9 cellular contexts compared by ENCODE assay signal in the genomic region with DNA sequence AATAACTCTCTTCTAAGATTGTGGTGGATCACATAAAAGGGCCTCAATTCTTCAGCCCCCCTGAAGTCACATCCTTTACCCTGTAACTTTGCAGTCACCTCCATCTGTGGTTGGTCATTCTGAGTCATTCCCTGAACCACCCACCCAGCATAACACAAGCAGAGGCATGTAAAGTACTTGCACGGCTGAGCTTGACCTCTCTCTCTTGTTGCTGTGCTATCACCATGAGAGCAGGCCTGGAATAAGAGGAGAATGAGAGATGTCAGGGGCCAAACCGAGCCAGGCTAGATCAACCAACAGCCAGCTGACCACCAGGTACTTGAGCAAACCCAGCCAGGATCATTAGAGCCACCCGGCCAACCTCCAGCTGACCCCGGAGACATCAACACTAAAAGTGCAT. TPM values are rescaled to one million over a fixed set of nuclear protein-coding genes. Genes with fewer than 3 reads are reported as not detected.
DNase-seq lines count a peak whose midpoint lies in the region; ATAC-seq and TF ChIP-seq lines count a peak whose summit lies in the region.
"Had no signal": no experiment of that assay in that cellular context is flagged by ENCODE, and none has a peak within 500 bp of the region (broad histone marks: within the 10 kb centered on the region; RNA-seq: fewer than 3 reads in every experiment).

No MANE protein-coding gene starts in this region.

- H3K9me3 ChIP-seq in body of pancreas, result no peaks in the 10 kb centered on the region
- H3K9me3 ChIP-seq: upper lobe of right lung had no signal

- peaks cover 51% of the 10 kb centered on the region for H3K4me1 Mint-ChIP-seq in activated CD8-positive, alpha-beta memory T cell treated with anti-CD3 and anti-CD28 coated beads, Interleukin-2, amount 10 ng/mL, durations not matched to agents 7 days and 5 days
- H3K4me1 Mint-ChIP-seq in activated T-helper 17 cell treated with anti-CD3 and anti-CD28 coated beads, Interleukin-2, amount 50 U/mL, for 72 hours, result peaks cover 14% of the 10 kb centered on the region
- peaks cover 37% of the 10 kb centered on the region for H3K4me1 Mint-ChIP-seq in stimulated activated naive CD8-positive, alpha-beta T cell treated with anti-CD3 and anti-CD28 coated beads, Interleukin-15, amount 100 ng/mL, for 72 hours

- H3K27me3 ChIP-seq in body of pancreas, result no peaks in the 10 kb centered on the region
- H3K27me3 ChIP-seq: upper lobe of right lung had no signal

- H3K4me3 Mint-ChIP-seq in activated CD8-positive, alpha-beta memory T cell treated with anti-CD3 and anti-CD28 coated beads, Interleukin-2, amount 10 ng/mL, durations not matched to agents 7 days and 5 days, result no peak overlapping the region
- no peak overlapping the region for H3K4me3 Mint-ChIP-seq in activated T-helper 17 cell treated with anti-CD3 and anti-CD28 coated beads, Interleukin-2, amount 50 U/mL, for 72 hours
- H3K4me3 Mint-ChIP-seq in stimulated activated naive CD8-positive, alpha-beta T cell treated with anti-CD3 and anti-CD28 coated beads, Interleukin-15, amount 100 ng/mL, for 72 hours, result no peak overlapping the region

- WGBS in body of pancreas, 2 donors, result 78 to 83% methylated on average over 4 of the region's 4 CpGs

- DNase-seq in activated CD8-positive, alpha-beta memory T cell treated with anti-CD3 and anti-CD28 coated beads, Interleukin-2, amount 10 ng/mL, durations not matched to agents 7 days and 5 days, result peak; percentile 69
- no peak for DNase-seq in activated CD8-positive, alpha-beta memory T cell treated with anti-CD3 and anti-CD28 coated beads for 24 hours
- DNase-seq in stimulated activated naive CD8-positive, alpha-beta T cell treated with anti-CD3 and anti-CD28 coated beads, Interleukin-15, amount 100 ng/mL, for 72 hours, result no peak
- DNase-seq in body of pancreas (no peak), NCI-H2107 (lab: John Stamatoyannopoulos, UW) (no peak)
- DNase-seq: upper lobe of right lung had no signal

- ATAC-seq in activated CD8-positive, alpha-beta memory T cell treated with anti-CD3 and anti-CD28 coated beads, Interleukin-2, amount 10 ng/mL, durations not matched to agents 7 days and 5 days, result peak; percentile 59
- ATAC-seq in HG03060 (IDR thresholded peaks at IDR 0.05; ENCODE audit: low read depth, unreplicated experiment) (peak; percentile 49), body of pancreas (no peak), GM21528 (IDR thresholded peaks at IDR 0.05; ENCODE audit: low FRiP score, unreplicated experiment) (no peak)
- peak; percentile 33 for ATAC-seq in activated T-helper 17 cell treated with anti-CD3 and anti-CD28 coated beads, Interleukin-2, amount 50 U/mL, for 72 hours (replicated peaks)
- ATAC-seq in stimulated activated naive CD8-positive, alpha-beta T cell treated with anti-CD3 and anti-CD28 coated beads, Interleukin-15, amount 100 ng/mL, for 72 hours, result peak; percentile 53
- ATAC-seq: upper lobe of right lung had no signal

- TF ChIP-seq POLR2A in body of pancreas (IDR thresholded peaks at IDR 0.05), result no peak

- H3K36me3 Mint-ChIP-seq in activated CD8-positive, alpha-beta memory T cell treated with anti-CD3 and anti-CD28 coated beads, Interleukin-2, amount 10 ng/mL, durations not matched to agents 7 days and 5 days, result no peaks in the 10 kb centered on the region
- H3K36me3 Mint-ChIP-seq in activated T-helper 17 cell treated with anti-CD3 and anti-CD28 coated beads, Interleukin-2, amount 50 U/mL, for 72 hours (ENCODE audit: low read depth), result no peaks in the 10 kb centered on the region

- no peak for TF ChIP-seq CTCF in body of pancreas (IDR thresholded peaks at IDR 0.05)

- no peaks in the 10 kb centered on the region for H3K9me3 Mint-ChIP-seq in activated CD8-positive, alpha-beta memory T cell treated with anti-CD3 and anti-CD28 coated beads, Interleukin-2, amount 10 ng/mL, durations not matched to agents 7 days and 5 days (ENCODE audit: low read depth)
- no peaks in the 10 kb centered on the region for H3K9me3 Mint-ChIP-seq in activated T-helper 17 cell treated with anti-CD3 and anti-CD28 coated beads, Interleukin-2, amount 50 U/mL, for 72 hours
- no peaks in the 10 kb centered on the region for H3K9me3 Mint-ChIP-seq in stimulated activated naive CD8-positive, alpha-beta T cell treated with anti-CD3 and anti-CD28 coated beads, Interleukin-15, amount 100 ng/mL, for 72 hours

- H3K4me3 ChIP-seq in body of pancreas, result no peak overlapping the region
- H3K4me3 ChIP-seq: upper lobe of right lung had no signal

- CTCF ChIA-PET in activated CD8-positive, alpha-beta memory T cell treated with anti-CD3 and anti-CD28 coated beads, Interleukin-2, amount 10 ng/mL, durations not matched to agents 7 days and 5 days (lab: Charles Lee), result interaction anchor here (1.4 to 2.5 kb wide), 2 partner anchors 13 to 270 kb away, joined by 4 to 19 read pairs; a partner anchor contains a TSS

- H3K27ac Mint-ChIP-seq in activated CD8-positive, alpha-beta memory T cell treated with anti-CD3 and anti-CD28 coated beads, Interleukin-2, amount 10 ng/mL, durations not matched to agents 7 days and 5 days, result peak overlapping the region; percentile 69
- H3K27ac Mint-ChIP-seq in activated T-helper 17 cell treated with anti-CD3 and anti-CD28 coated beads, Interleukin-2, amount 50 U/mL, for 72 hours, result no peak overlapping the region
- no peak overlapping the region for H3K27ac Mint-ChIP-seq in stimulated activated naive CD8-positive, alpha-beta T cell treated with anti-CD3 and anti-CD28 coated beads, Interleukin-15, amount 100 ng/mL, for 72 hours

- no peak overlapping the region for H3K27ac ChIP-seq in body of pancreas
- H3K27ac ChIP-seq: upper lobe of right lung had no signal

- H3K4me1 ChIP-seq in body of pancreas, result peaks cover 4% of the 10 kb centered on the region
- H3K4me1 ChIP-seq: upper lobe of right lung had no signal

- peaks cover 9% of the 10 kb centered on the region for H3K27me3 Mint-ChIP-seq in activated CD8-positive, alpha-beta memory T cell treated with anti-CD3 and anti-CD28 coated beads, Interleukin-2, amount 10 ng/mL, durations not matched to agents 7 days and 5 days
- peaks cover 4% of the 10 kb centered on the region for H3K27me3 Mint-ChIP-seq in activated T-helper 17 cell treated with anti-CD3 and anti-CD28 coated beads, Interleukin-2, amount 50 U/mL, for 72 hours
- H3K27me3 Mint-ChIP-seq in stimulated activated naive CD8-positive, alpha-beta T cell treated with anti-CD3 and anti-CD28 coated beads, Interleukin-15, amount 100 ng/mL, for 72 hours, result no peaks in the 10 kb centered on the region

- H3K36me3 ChIP-seq in body of pancreas (replicated peaks in 1 of 2; ENCODE audit: insufficient read depth in 1 of 2, low read depth in 2 of 2), result no peaks in the 10 kb centered on the region
- H3K36me3 ChIP-seq: upper lobe of right lung had no signal

- intact Hi-C loops in body of pancreas (cut with DNase I), result no loop called here

RNA-seq across cellular contexts. Expression of a gene that starts 13.5 kb away (rescaled TPM):
- 10 to 100 TPM; 84.9 to 86.1 TPM for total RNA-seq in activated CD8-positive, alpha-beta memory T cell treated with anti-CD3 and anti-CD28 coated beads, Interleukin-2, amount 10 ng/mL, durations not matched to agents 7 days and 5 days
- total RNA-seq in activated T-helper 17 cell treated with anti-CD3 and anti-CD28 coated beads, Interleukin-2, amount 50 U/mL, for 72 hours, result 10 to 100 TPM; 47.6 to 71.7 TPM
- 10 to 100 TPM in 1 of 2 donors, 1 to 10 TPM in 1; 8.6 to 18.7 TPM for total RNA-seq in body of pancreas

Comparison
In these comparisons a context has a peak if more than half of its experiments do, and no peak if none do; other contexts are left out.
1. ATAC-seq: peak in activated CD8-positive, alpha-beta memory T cell treated with anti-CD3 and anti-CD28 coated beads, Interleukin-2, amount 10 ng/mL, durations not matched to agents 7 days and 5 days (single experiment), HG03060 (single experiment), activated T-helper 17 cell treated with anti-CD3 and anti-CD28 coated beads, Interleukin-2, amount 50 U/mL, for 72 hours (single experiment) and stimulated activated naive CD8-positive, alpha-beta T cell treated with anti-CD3 and anti-CD28 coated beads, Interleukin-15, amount 100 ng/mL, for 72 hours (single experiment); none in body of pancreas (single experiment) and GM21528 (single experiment).